12 cellular contexts compared by ENCODE assay signal in the genomic region with DNA sequence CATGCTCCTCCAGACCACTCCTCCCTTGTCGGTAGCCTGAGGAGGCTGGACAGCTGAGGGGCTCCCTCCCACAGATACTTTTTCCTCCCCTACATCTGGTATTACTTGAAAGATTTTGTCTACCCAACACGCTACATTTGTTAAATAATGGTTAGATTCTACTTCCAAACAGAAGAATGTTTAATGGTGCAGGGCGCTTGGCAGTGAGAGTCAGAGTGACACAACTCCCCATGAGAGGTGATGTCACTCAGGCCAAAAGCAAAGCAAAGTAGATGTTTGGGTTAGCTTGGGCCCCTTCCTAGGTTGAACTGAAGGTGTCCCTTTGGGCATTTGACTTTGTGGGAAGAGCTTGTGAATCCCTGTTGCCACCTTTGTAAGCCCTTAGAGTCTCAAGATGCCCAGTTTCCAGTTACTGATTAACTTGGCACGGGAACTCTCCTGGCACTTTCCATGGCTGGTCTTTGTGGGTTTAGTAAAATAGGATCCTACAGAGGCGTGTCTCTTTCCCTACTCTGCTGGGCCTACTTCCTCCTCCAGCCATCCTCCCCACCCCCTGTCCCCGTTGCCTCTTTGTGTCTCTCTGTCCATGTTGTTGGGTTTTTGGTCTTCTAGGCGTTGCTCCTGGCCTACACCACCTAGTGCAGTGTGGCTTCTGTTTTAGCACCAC. TPM values are rescaled to one million over a fixed set of nuclear protein-coding genes. Genes with fewer than 3 reads are reported as not detected.
DNase-seq lines count a peak whose midpoint lies in the region; ATAC-seq, FAIRE-seq and TF ChIP-seq lines count a peak whose summit lies in the region.
"Had no signal": no experiment of that assay in that cellular context is flagged by ENCODE, and none has a peak within 500 bp of the region (broad histone marks: within the 10 kb centered on the region; RNA-seq: fewer than 3 reads in every experiment).

No MANE protein-coding gene starts in this region.

- H3K4me3 ChIP-seq in BLaER1 (no peak overlapping the region), GM06990 (replicated peaks; ENCODE audit: low read depth, low read length) (peak overlapping the region; percentile 31)

- no peak for DNase-seq in GM06990 (ENCODE audit: extremely low read depth, insufficient read length)
- DNase-seq in natural killer cell treated with Interleukin-12 subunit alpha and Interleukin-12 subunit beta and Interleukin-15 and Interleukin-18, amount 100 ng/mL, for 72 hours (ENCODE audit: low spot score) = no peak
- DNase-seq in GM12891 (ENCODE audit: insufficient read length, low spot score) = no peak
- no peak for DNase-seq in NCI-H2081 (lab: John Stamatoyannopoulos, UW)
- DNase-seq in chondrocyte (ENCODE audit: low spot score) = no peak
- DNase-seq: amniotic stem cell had no signal

- H3K9ac ChIP-seq in BLaER1 = no peak overlapping the region

- peaks cover 100% of the 10 kb centered on the region for H4K20me1 ChIP-seq in BLaER1

- peak overlapping the region; percentile 52 for H3K4me2 ChIP-seq in BLaER1

- H3K9me3 ChIP-seq in BLaER1 = no peaks in the 10 kb centered on the region

- H3K36me3 ChIP-seq in BLaER1 (peaks cover 67% of the 10 kb centered on the region), GM06990 (ENCODE audit: control insufficient read depth, insufficient read depth, low read length) (peaks cover 31% of the 10 kb centered on the region)

- H3K4me3 Mint-ChIP-seq in brain = peak overlapping the region in 4 of 5 experiments; percentile 7 to 89 (median 70)
- peak overlapping the region; percentile 14 for H3K4me3 Mint-ChIP-seq in natural killer cell treated with Interleukin-12 subunit alpha and Interleukin-12 subunit beta and Interleukin-15 and Interleukin-18, amount 100 ng/mL, for 72 hours
- no peak overlapping the region for H3K4me3 Mint-ChIP-seq in chondrocyte (ENCODE audit: unreplicated experiment)

- TF ChIP-seq CTCF in GM06990 (IDR thresholded peaks at IDR 0.05; ENCODE audit: insufficient read depth, low read length, poor library complexity, severe bottlenecking) = no peak
- TF ChIP-seq CTCF in brain (conservative IDR thresholded peaks at IDR 0.05) = no peak
- no peak for TF ChIP-seq CTCF in chondrocyte (IDR thresholded peaks at IDR 0.05)

- H3K9me3 Mint-ChIP-seq in brain = no peaks in the 10 kb centered on the region
- H3K9me3 Mint-ChIP-seq in natural killer cell treated with Interleukin-12 subunit alpha and Interleukin-12 subunit beta and Interleukin-15 and Interleukin-18, amount 100 ng/mL, for 72 hours = no peaks in the 10 kb centered on the region
- H3K9me3 Mint-ChIP-seq in chondrocyte (ENCODE audit: low read depth) = no peaks in the 10 kb centered on the region

- H3K27me3 Mint-ChIP-seq in brain (peaks cover 2% of the 10 kb centered on the region), chondrocyte (ENCODE audit: low read depth) (no peaks in the 10 kb centered on the region)
- no peaks in the 10 kb centered on the region for H3K27me3 Mint-ChIP-seq in natural killer cell treated with Interleukin-12 subunit alpha and Interleukin-12 subunit beta and Interleukin-15 and Interleukin-18, amount 100 ng/mL, for 72 hours

- no peaks in the 10 kb centered on the region for H3K27me3 ChIP-seq in BLaER1
- no peaks in the 10 kb centered on the region for H3K27me3 ChIP-seq in GM06990 (replicated peaks; ENCODE audit: control insufficient read depth, insufficient read depth, low read length)

- H3K4me1 Mint-ChIP-seq in brain (peaks cover 93% of the 10 kb centered on the region), chondrocyte (ENCODE audit: low read depth) (peaks cover 68% of the 10 kb centered on the region)
- H3K4me1 Mint-ChIP-seq in natural killer cell treated with Interleukin-12 subunit alpha and Interleukin-12 subunit beta and Interleukin-15 and Interleukin-18, amount 100 ng/mL, for 72 hours (ENCODE audit: low read depth in 2 of 2) = peaks cover 54 to 56% of the 10 kb centered on the region in 2 donors

- H3K27ac ChIP-seq in BLaER1 = no peak overlapping the region

- H3K36me3 Mint-ChIP-seq in brain (peaks cover 26% of the 10 kb centered on the region), chondrocyte (ENCODE audit: low read depth) (no peaks in the 10 kb centered on the region)
- peaks cover 6% of the 10 kb centered on the region for H3K36me3 Mint-ChIP-seq in natural killer cell treated with Interleukin-12 subunit alpha and Interleukin-12 subunit beta and Interleukin-15 and Interleukin-18, amount 100 ng/mL, for 72 hours

- H3K27ac Mint-ChIP-seq in brain (peak overlapping the region in 4 of 5 experiments; percentile 48 to 95 (median 82)), chondrocyte (ENCODE audit: unreplicated experiment) (no peak overlapping the region)
- H3K27ac Mint-ChIP-seq in natural killer cell treated with Interleukin-12 subunit alpha and Interleukin-12 subunit beta and Interleukin-15 and Interleukin-18, amount 100 ng/mL, for 72 hours = peak overlapping the region in 1 of 2 donors; percentile 43

- no peak for TF ChIP-seq POLR2A in GM12891 (IDR thresholded peaks at IDR 0.05; ENCODE audit: low read depth, low read length)

- no peak for ATAC-seq in natural killer cell treated with Interleukin-12 subunit alpha and Interleukin-12 subunit beta and Interleukin-15 and Interleukin-18, amount 100 ng/mL, for 72 hours
- no peak for ATAC-seq in HG02870 (IDR thresholded peaks at IDR 0.05; ENCODE audit: unreplicated experiment)
- ATAC-seq: activated CD4-positive, CD25-positive, alpha-beta regulatory T cell treated with anti-CD3 and anti-CD28 coated beads, Interleukin-2, amount 50 U/mL, for 24 hours; Panc1 had no signal

- H3K4me1 ChIP-seq in BLaER1 = peaks cover 77% of the 10 kb centered on the region

- no peak for FAIRE-seq in GM12891 (lab: Jason Lieb, UNC)
- FAIRE-seq: endothelial cell of umbilical vein had no signal

TF ChIP-seq in GM12891, 5 proteins besides CTCF, POLR2A, EP300 and RAD21:
- TF ChIP-seq POLR2AphosphoS5 (IDR thresholded peaks at IDR 0.05; ENCODE audit: low read depth, low read length) (no peak), PAX5 (IDR thresholded peaks at IDR 0.05; ENCODE audit: insufficient read depth, low read length, severe bottlenecking) (no peak), SPI1 (IDR thresholded peaks at IDR 0.05; ENCODE audit: low read depth, low read length) (no peak), POU2F2 (IDR thresholded peaks at IDR 0.05; ENCODE audit: low read depth, low read length) (no peak), TAF1 (IDR thresholded peaks at IDR 0.05; ENCODE audit: low read depth, low read length) (no peak)

RNA-seq across cellular contexts. Expression of a gene that starts 5.6 kb away (rescaled TPM):
- 1.3 TPM for polyA plus RNA-seq in brain (ENCODE audit: insufficient read depth, low read depth, low replicate concordance)
- total RNA-seq in natural killer cell treated with Interleukin-12 subunit alpha and Interleukin-12 subunit beta and Interleukin-15 and Interleukin-18, amount 100 ng/mL, for 72 hours = 10 to 100 TPM; 34.4 to 71.4 TPM
- polyA plus RNA-seq in GM12891 (2012; ENCODE audit: low read depth, missing spikeins) = 13.0 TPM
- 20.0 to 32.0 TPM (median 29.6 TPM) in 3 replicates for total RNA-seq in chondrocyte
